In the genomic region with DNA sequence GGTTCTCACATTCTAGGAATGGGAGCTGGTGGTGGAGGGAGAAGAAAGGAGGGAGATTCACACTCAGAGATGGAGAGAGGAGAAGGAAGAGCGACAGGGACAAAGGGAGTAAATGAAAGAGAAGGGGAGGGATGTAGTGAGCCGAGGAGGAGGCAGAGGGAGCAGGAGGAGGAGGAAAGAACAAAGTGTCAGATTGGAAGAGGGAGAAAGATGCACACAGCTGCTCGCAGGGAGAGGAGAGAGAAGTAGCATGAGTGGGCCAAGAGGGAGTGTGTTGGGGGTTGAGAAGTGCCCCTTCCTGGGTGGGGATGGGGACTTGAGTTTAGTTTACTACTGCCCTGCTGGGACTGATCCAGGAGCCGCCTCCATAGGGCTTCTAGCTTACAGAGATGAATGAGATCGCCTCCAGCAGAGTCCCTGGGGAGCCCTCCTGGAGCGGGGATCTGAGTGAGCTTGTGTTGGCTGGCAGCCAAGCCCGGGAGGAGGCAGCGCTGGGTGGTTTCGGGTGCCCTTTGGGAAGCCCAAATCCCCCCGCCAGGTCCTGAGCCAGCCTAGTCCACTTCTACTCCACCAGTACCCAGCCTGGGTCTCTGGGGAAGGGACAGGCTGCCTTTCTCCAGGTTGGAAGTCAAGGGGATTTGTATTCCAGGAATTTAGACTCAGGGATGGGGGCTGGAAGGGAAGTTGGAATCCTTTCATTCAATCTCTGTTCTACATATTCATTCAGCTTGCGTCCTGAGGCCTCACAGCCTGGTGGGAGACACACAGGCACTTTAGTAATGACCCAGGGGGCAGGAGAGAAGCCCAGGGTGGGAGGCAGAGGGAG, we compare ENCODE assay signal across 9 cellular contexts. TPM values are rescaled to one million over a fixed set of nuclear protein-coding genes. Genes with fewer than 3 reads are reported as not detected.
DNase-seq lines count a peak whose midpoint lies in the region; ATAC-seq and TF ChIP-seq lines count a peak whose summit lies in the region.
"Had no signal": no experiment of that assay in that cellular context is flagged by ENCODE, and none has a peak within 500 bp of the region (broad histone marks: within the 10 kb centered on the region; RNA-seq: fewer than 3 reads in every experiment).

No MANE protein-coding gene starts in this region.

- peak; percentile 23 for DNase-seq in NCI-H1694 treated with DMSO at 0.1 percent for 48 hours (lab: John Stamatoyannopoulos, UW)
- DNase-seq in body of pancreas, result peak; percentile 45 to 59 (median 54)
- DNase-seq in trophoblast cell, result no peak
- no peak for DNase-seq in effector CD4-positive, alpha-beta T cell
- DNase-seq in activated naive CD4-positive, alpha-beta T cell treated with anti-CD3 and anti-CD28 coated beads for 36 hours, result no peak
- DNase-seq in pons (ENCODE audit: low spot score), result no peak
- DNase-seq: activated CD4-positive, alpha-beta T cell treated with anti-CD3 and anti-CD28 coated beads for 1 hour; naive thymus-derived CD4-positive, alpha-beta T cell had no signal

- H4K8ac ChIP-seq in trophoblast cell (ENCODE audit: low read depth, low read length), result no peak overlapping the region

- H3K27ac Mint-ChIP-seq in activated naive CD4-positive, alpha-beta T cell treated with anti-CD3 and anti-CD28 coated beads for 36 hours, result no peak overlapping the region
- H3K27ac Mint-ChIP-seq: naive thymus-derived CD4-positive, alpha-beta T cell had no signal

- CTCF ChIA-PET in activated naive CD4-positive, alpha-beta T cell treated with anti-CD3 and anti-CD28 coated beads for 36 hours (lab: Charles Lee), result no interaction called here

- no peak overlapping the region for H3K4me2 ChIP-seq in trophoblast cell (ENCODE audit: low read length)

- peak; percentile 51 for ATAC-seq in body of pancreas
- ATAC-seq: naive thymus-derived CD4-positive, alpha-beta T cell had no signal

- no peak overlapping the region for H3K4me3 Mint-ChIP-seq in activated naive CD4-positive, alpha-beta T cell treated with anti-CD3 and anti-CD28 coated beads for 36 hours

- H2AK5ac ChIP-seq in trophoblast cell (ENCODE audit: low read length), result peak overlapping the region; percentile 36

- H3K9me3 ChIP-seq in ES-I3 (ENCODE audit: control insufficient read depth, insufficient read depth, low read length), result no peaks in the 10 kb centered on the region
- no peaks in the 10 kb centered on the region for H3K9me3 ChIP-seq in body of pancreas
- peaks cover 6% of the 10 kb centered on the region for H3K9me3 ChIP-seq in trophoblast cell (ENCODE audit: insufficient read depth, low read depth, low read length)

- no peak for TF ChIP-seq CTCF in body of pancreas (IDR thresholded peaks at IDR 0.05)

- no peak overlapping the region for H3K18ac ChIP-seq in trophoblast cell (ENCODE audit: low read length)

- peak overlapping the region; percentile 49 for H2BK120ac ChIP-seq in trophoblast cell (ENCODE audit: insufficient read depth, low read length, poor library complexity)

- no peak overlapping the region for H3K4me3 ChIP-seq in body of pancreas
- no peak overlapping the region for H3K4me3 ChIP-seq in trophoblast cell (ENCODE audit: low read depth, low read length)

- peak overlapping the region; percentile 45 for H3K14ac ChIP-seq in trophoblast cell (ENCODE audit: low read length)

- peak overlapping the region; percentile 14 for H4K12ac ChIP-seq in trophoblast cell (ENCODE audit: low read depth, low read length)

- H4K91ac ChIP-seq in trophoblast cell (ENCODE audit: low read depth, low read length), result peak overlapping the region; percentile 41

- H3K9ac ChIP-seq in ES-I3 (ENCODE audit: low read depth, low read length), result 0 out of 2 replicates have a peak overlapping the region, but pooled peaks have one; percentile 19
- H3K9ac ChIP-seq in trophoblast cell (ENCODE audit: low read length), result no peak overlapping the region

- WGBS in body of pancreas, 2 donors, result 49 to 62% methylated on average over 8 to 11 of the region's 11 CpGs
- no CpG with 5 or more reads among the region's 11 CpGs for whole genome bisulfite sequencing in trophoblast cell (ENCODE audit: extremely low coverage, insufficient coverage, insufficient read length)

- H2BK5ac ChIP-seq in trophoblast cell (ENCODE audit: low read depth, low read length, poor library complexity), result peak overlapping the region; percentile 22

- peaks cover 6% of the 10 kb centered on the region for H3K4me1 Mint-ChIP-seq in activated naive CD4-positive, alpha-beta T cell treated with anti-CD3 and anti-CD28 coated beads for 36 hours (ENCODE audit: low read depth)

- H3K4me1 ChIP-seq in ES-I3 (ENCODE audit: insufficient read depth, low read length) (peaks cover 21% of the 10 kb centered on the region), body of pancreas (peaks cover 23% of the 10 kb centered on the region), trophoblast cell (ENCODE audit: control insufficient read depth in 1 of 2, insufficient read depth in 2 of 2, low read length in 2 of 2) (peaks cover 26 to 30% of the 10 kb centered on the region in 2 experiments)

- H3K27me3 Mint-ChIP-seq in activated naive CD4-positive, alpha-beta T cell treated with anti-CD3 and anti-CD28 coated beads for 36 hours (ENCODE audit: low read depth), result peaks cover 35% of the 10 kb centered on the region

- no peak for TF ChIP-seq POLR2A in body of pancreas (IDR thresholded peaks at IDR 0.05)

- no peaks in the 10 kb centered on the region for H3K36me3 ChIP-seq in ES-I3 (ENCODE audit: insufficient read depth, low read length)
- no peaks in the 10 kb centered on the region for H3K36me3 ChIP-seq in body of pancreas (replicated peaks in 1 of 2; ENCODE audit: insufficient read depth in 1 of 2, low read depth in 2 of 2)
- H3K36me3 ChIP-seq in trophoblast cell (ENCODE audit: control insufficient read depth in 1 of 2, insufficient read depth in 2 of 2, low read length in 2 of 2), result peaks cover 3 to 4% of the 10 kb centered on the region in 2 experiments

- H3K36me3 Mint-ChIP-seq in activated naive CD4-positive, alpha-beta T cell treated with anti-CD3 and anti-CD28 coated beads for 36 hours (ENCODE audit: low read depth), result no peaks in the 10 kb centered on the region
- H3K36me3 Mint-ChIP-seq: naive thymus-derived CD4-positive, alpha-beta T cell had no signal

- peak overlapping the region; percentile 7 for H3K4ac ChIP-seq in trophoblast cell (ENCODE audit: low read depth, low read length)

- peaks cover 3% of the 10 kb centered on the region for H3K79me2 ChIP-seq in trophoblast cell (ENCODE audit: control insufficient read depth, insufficient read depth, low read length, poor library complexity)

- peak overlapping the region; percentile 79 for H2BK12ac ChIP-seq in trophoblast cell (ENCODE audit: low read length)

- intact Hi-C loops in body of pancreas (cut with DNase I), result no loop called here
- intact Hi-C loops in activated naive CD4-positive, alpha-beta T cell treated with anti-CD3 and anti-CD28 coated beads for 36 hours (cut with micrococcal nuclease), result no loop called here

- H3K27ac ChIP-seq in body of pancreas, result peak overlapping the region in 3 of 4 donors; percentile 1 to 43 (median 3)
- no peak overlapping the region for H3K27ac ChIP-seq in trophoblast cell (ENCODE audit: low read depth, low read length)

- H3K27me3 ChIP-seq in body of pancreas, result no peaks in the 10 kb centered on the region
- H3K27me3 ChIP-seq in trophoblast cell (ENCODE audit: insufficient read depth, low read length), result no peaks in the 10 kb centered on the region

- H3K23ac ChIP-seq in trophoblast cell (ENCODE audit: low read length), result no peak overlapping the region

- peaks cover 13% of the 10 kb centered on the region for H3K79me1 ChIP-seq in trophoblast cell (ENCODE audit: low read length)

- H3K9me3 Mint-ChIP-seq in activated naive CD4-positive, alpha-beta T cell treated with anti-CD3 and anti-CD28 coated beads for 36 hours, result no peaks in the 10 kb centered on the region
- H3K9me3 Mint-ChIP-seq: naive thymus-derived CD4-positive, alpha-beta T cell had no signal

- H2AFZ ChIP-seq in trophoblast cell (ENCODE audit: insufficient read depth, low read length, poor library complexity), result no peak overlapping the region

RNA-seq across cellular contexts. Expression of a gene that starts 20.9 kb away (rescaled TPM):
- total RNA-seq in body of pancreas, result 10 to 100 TPM; 24.1 to 40.2 TPM
- polyA plus RNA-seq in trophoblast cell (2013), result 33.5 and 35.1 TPM in 2 replicates
- total RNA-seq in activated naive CD4-positive, alpha-beta T cell treated with anti-CD3 and anti-CD28 coated beads for 36 hours, result under 1 TPM; 0.15 to 0.38 TPM
- polyA plus RNA-seq: naive thymus-derived CD4-positive, alpha-beta T cell had no signal

RNA-seq across cellular contexts. Expression of a gene that starts 26.5 kb away (rescaled TPM):
- 10 to 100 TPM; 10.6 to 30.7 TPM for total RNA-seq in body of pancreas
- polyA plus RNA-seq in trophoblast cell (2013), result 17.6 and 18.9 TPM in 2 replicates
- 10 to 100 TPM; 35.7 to 36.3 TPM for total RNA-seq in activated naive CD4-positive, alpha-beta T cell treated with anti-CD3 and anti-CD28 coated beads for 36 hours

Comparison
In these comparisons a context has a peak if more than half of its experiments do, and no peak if none do; other contexts are left out.
1. DNase-seq: peak in NCI-H1694 treated with DMSO at 0.1 percent for 48 hours (single experiment) and body of pancreas (4 of 4); none in trophoblast cell (0 of 2), effector CD4-positive, alpha-beta T cell (single experiment), activated naive CD4-positive, alpha-beta T cell treated with anti-CD3 and anti-CD28 coated beads for 36 hours (single experiment) and pons (single experiment).
2. RNA of a gene that starts 20.9 kb away (total RNA-seq): 24.1 to 40.2 TPM in body of pancreas; 0.15 to 0.38 TPM in activated naive CD4-positive, alpha-beta T cell treated with anti-CD3 and anti-CD28 coated beads for 36 hours; every median in the first group is over 10 times any median in the second.